In genomic region chr19:7272856-7273578, GRCh38 we compare ENCODE assay signal across 11 cellular contexts. TPM values are rescaled to one million over a fixed set of nuclear protein-coding genes. Genes with fewer than 3 reads are reported as not detected.
DNase-seq lines count a peak whose midpoint lies in the region; ATAC-seq and TF ChIP-seq lines count a peak whose summit lies in the region.
"Had no signal": no experiment of that assay in that cellular context is flagged by ENCODE, and none has a peak within 500 bp of the region (broad histone marks: within the 10 kb centered on the region; RNA-seq: fewer than 3 reads in every experiment).

No MANE protein-coding gene starts in this region.

- H3K9ac ChIP-seq in OCI-LY1 (ENCODE audit: low read length) (peak overlapping the region; percentile 63), neuronal stem cell (ENCODE audit: low read depth, low read length, poor library complexity) (no peak overlapping the region)

- H3K27me3 ChIP-seq in OCI-LY1 (ENCODE audit: insufficient read depth, low read length) (no peaks in the 10 kb centered on the region), spleen (replicated peaks in 1 of 7) (no peaks in the 10 kb centered on the region), neuronal stem cell (ENCODE audit: control insufficient read depth in 3 of 3, insufficient read depth in 3 of 3, low read depth in 1 of 3, low read length in 3 of 3) (no peaks in the 10 kb centered on the region)

- 0 out of 2 replicates have a peak, but pooled peaks cover 2% of the 10 kb centered on the region for H3F3A ChIP-seq in OCI-LY1 (ENCODE audit: insufficient read depth, low read length)

- H3K14ac ChIP-seq in neuronal stem cell (ENCODE audit: low read length): no peak overlapping the region

- H4K20me1 ChIP-seq in OCI-LY1 (ENCODE audit: insufficient read depth, low read length): no peaks in the 10 kb centered on the region

- H3K79me2 ChIP-seq in OCI-LY1 (ENCODE audit: insufficient read depth, low read length): no peaks in the 10 kb centered on the region

- no peak overlapping the region for H4K8ac ChIP-seq in neuronal stem cell (ENCODE audit: low read depth, low read length)

- no peak overlapping the region for H2BK5ac ChIP-seq in neuronal stem cell (ENCODE audit: low read length)

- H2BK120ac ChIP-seq in neuronal stem cell (ENCODE audit: low read depth, low read length): no peak overlapping the region

- H2BK12ac ChIP-seq in neuronal stem cell (ENCODE audit: low read length): no peak overlapping the region

- H3K36me3 ChIP-seq in OCI-LY1 (ENCODE audit: insufficient read depth, low read length) (no peaks in the 10 kb centered on the region), spleen (peaks cover 0 to 56% (median 0%) of the 10 kb centered on the region in 6 donors), neuronal stem cell (replicated peaks in 1 of 2; ENCODE audit: control insufficient read depth in 2 of 2, insufficient read depth in 2 of 2, low read length in 2 of 2) (peaks cover 0 to 7% of the 10 kb centered on the region in 2 donors)

- no peak overlapping the region for H3K23ac ChIP-seq in neuronal stem cell (ENCODE audit: low read depth, low read length, poor library complexity)

- H3K79me1 ChIP-seq in neuronal stem cell (ENCODE audit: low read depth, low read length): peaks cover 2% of the 10 kb centered on the region

- H2AFZ ChIP-seq in OCI-LY1 (ENCODE audit: low read length) (no peak overlapping the region), neuronal stem cell (ENCODE audit: low read length) (no peak overlapping the region)

- WGBS in spleen, 5 donors: 24 to 46% (median 36%) methylated on average over 5 of the region's 5 CpGs
- WGBS in neuronal stem cell (ENCODE audit: extremely low coverage in 2 of 2, insufficient read length in 2 of 2, insufficient replicate concordance in 1 of 2), 2 donors: no CpG with 5 or more reads among the region's 5 CpGs

- intact Hi-C loops in spleen (cut with DNase I; ENCODE audit: low total_unique reads): no loop called here

- H2AK5ac ChIP-seq in neuronal stem cell (ENCODE audit: low read depth, low read length): no peak overlapping the region

- no peak overlapping the region for H4K91ac ChIP-seq in neuronal stem cell (ENCODE audit: low read depth, low read length, poor library complexity)

- peak; percentile 15 for DNase-seq in NK-92 treated with Interleukin-12 subunit alpha and Interleukin-12 subunit beta, amount 100 ng/mL, for 24 hours (lab: John Stamatoyannopoulos, UW)
- DNase-seq in NK-92 (lab: John Stamatoyannopoulos, UW; ENCODE audit: unreplicated experiment): no peak
- DNase-seq in stromal cell of bone marrow (ENCODE audit: low read depth): peak; percentile 19
- DNase-seq in stimulated activated CD4-positive, alpha-beta T cell treated with anti-CD3 and anti-CD28 coated beads, Interleukin-12 subunit alpha, Interleukin-12 subunit beta, amount 100 ng/mL, for 4 hours: no peak
- DNase-seq in spleen: no peak
- no peak for DNase-seq in neuronal stem cell (ENCODE audit: low spot score)
- DNase-seq: activated CD8-positive, alpha-beta memory T cell treated with anti-CD3 and anti-CD28 coated beads, Interleukin-2, amount 50 U/mL, for 4 hours; IMR-90 had no signal

- peak overlapping the region; percentile 99 for H3K27ac ChIP-seq in OCI-LY1 (ENCODE audit: low read depth, low read length, poor library complexity, severe bottlenecking)
- H3K27ac ChIP-seq in spleen: peak overlapping the region in 4 of 8 donors; percentile 17 to 74 (median 60)
- H3K27ac ChIP-seq in neuronal stem cell (replicated peaks; ENCODE audit: low read length): no peak overlapping the region
- H3K27ac ChIP-seq: 22Rv1 had no signal

- H3K4ac ChIP-seq in neuronal stem cell (ENCODE audit: low read length): no peak overlapping the region

- H3K4me2 ChIP-seq in OCI-LY1 (ENCODE audit: low read length): peak overlapping the region; percentile 70
- H3K4me2 ChIP-seq in neuronal stem cell (ENCODE audit: insufficient read depth, low read length, poor library complexity, severe bottlenecking): no peak overlapping the region

- peaks cover 56% of the 10 kb centered on the region for H3K4me1 ChIP-seq in OCI-LY1 (ENCODE audit: insufficient read depth, low read length, severe bottlenecking)
- H3K4me1 ChIP-seq in spleen: peaks cover 0 to 77% (median 43%) of the 10 kb centered on the region in 6 donors
- peaks cover 0 to 2% of the 10 kb centered on the region in 2 donors for H3K4me1 ChIP-seq in neuronal stem cell (ENCODE audit: control insufficient read depth in 2 of 2, insufficient read depth in 1 of 2, low read depth in 1 of 2, low read length in 2 of 2)

- TF ChIP-seq CTCF in OCI-LY1 (IDR thresholded peaks at IDR 0.05; ENCODE audit: low read length) (no peak), spleen (IDR thresholded peaks at IDR 0.05 in 8 of 11, conservative IDR thresholded peaks at IDR 0.05 in 3 of 11) (no peak)

- no peak for TF ChIP-seq POLR2A in spleen (IDR thresholded peaks at IDR 0.05)

- H3K4me3 ChIP-seq in OCI-LY1 (ENCODE audit: low read depth, low read length, poor library complexity, severe bottlenecking): peak overlapping the region; percentile 34
- no peak overlapping the region for H3K4me3 ChIP-seq in spleen
- H3K4me3 ChIP-seq in neuronal stem cell (ENCODE audit: low read length in 2 of 2): no peak overlapping the region

- no peaks in the 10 kb centered on the region for H3K9me2 ChIP-seq in OCI-LY1 (ENCODE audit: low read depth, low read length)

- no peak overlapping the region for H3K18ac ChIP-seq in neuronal stem cell (ENCODE audit: low read length)

- ATAC-seq in HG03108 (IDR thresholded peaks at IDR 0.05; ENCODE audit: unreplicated experiment): peak; percentile 72

- H2BK15ac ChIP-seq in neuronal stem cell (ENCODE audit: low read length): no peak overlapping the region

- no peaks in the 10 kb centered on the region for H3K9me3 ChIP-seq in OCI-LY1 (ENCODE audit: low read length)
- H3K9me3 ChIP-seq in spleen: no peaks in the 10 kb centered on the region
- no peaks in the 10 kb centered on the region for H3K9me3 ChIP-seq in neuronal stem cell (replicated peaks in 1 of 2; ENCODE audit: control insufficient read depth in 2 of 2, insufficient read depth in 1 of 2, low read depth in 1 of 2, low read length in 2 of 2)

RNA-seq across cellular contexts. Expression of gene INSR, which starts 21.2 kb away (rescaled TPM):
- total RNA-seq in spleen: 100 to 1,000 TPM; 202 to 467 (median 368) TPM
- polyA plus RNA-seq in spleen: 10 to 100 TPM in 2 of 3 donors, 1 to 10 TPM in 1; 7.6 to 21.5 (median 20.7) TPM
- polyA plus RNA-seq in neuronal stem cell (2013, experiment 1 of 2): 5.0 TPM
- 5.4 TPM for polyA plus RNA-seq in neuronal stem cell (2013, experiment 2 of 2)

Comparison
In these comparisons a context has a peak if more than half of its experiments do, and no peak if none do; other contexts are left out.
1. DNase-seq: peak in NK-92 treated with Interleukin-12 subunit alpha and Interleukin-12 subunit beta, amount 100 ng/mL, for 24 hours (single experiment) and stromal cell of bone marrow (single experiment); none in NK-92 (single experiment), stimulated activated CD4-positive, alpha-beta T cell treated with anti-CD3 and anti-CD28 coated beads, Interleukin-12 subunit alpha, Interleukin-12 subunit beta, amount 100 ng/mL, for 4 hours (single experiment), spleen (single experiment) and neuronal stem cell (single experiment).